1 cellular context compared by ENCODE assay signal in genomic region chr20:32661820-32662528, GRCh38.
TF ChIP-seq lines count a peak whose summit lies in the region.

No MANE protein-coding gene starts in this region.

TF ChIP-seq in HepG2, 621 proteins besides CTCF, POLR2A, EP300 and RAD21 (continued from another document):
- no peak for TF ChIP-seq ZNF576 (CRISPR knock-in tag; IDR thresholded peaks at IDR 0.05)
- TF ChIP-seq ZBTB33 (CRISPR knock-in tag; IDR thresholded peaks at IDR 0.05): peak; percentile 92
- no peak for TF ChIP-seq KDM4B (CRISPR knock-in tag; IDR thresholded peaks at IDR 0.05)
- no peak for TF ChIP-seq RARG (CRISPR knock-in tag; IDR thresholded peaks at IDR 0.05; ENCODE audit: low read depth)
- 0 out of 2 replicates have a peak, but pooled peaks have one; percentile 18 for TF ChIP-seq TAF1 (CRISPR knock-in tag; IDR thresholded peaks at IDR 0.05)
- peak; percentile 56 for TF ChIP-seq STAG1 (CRISPR knock-in tag; IDR thresholded peaks at IDR 0.05)
- TF ChIP-seq LCORL (IDR thresholded peaks at IDR 0.05): no peak
- peak; percentile 17; the same call in 1 of the 2 replicates for TF ChIP-seq LCORL (CRISPR knock-in tag; IDR thresholded peaks at IDR 0.05)
- 0 out of 2 replicates have a peak, but pooled peaks have one; percentile 41 for TF ChIP-seq ZNF280D (CRISPR knock-in tag; IDR thresholded peaks at IDR 0.05)
- TF ChIP-seq ZFX (CRISPR knock-in tag; IDR thresholded peaks at IDR 0.05; ENCODE audit: low read depth): 0 out of 2 replicates have a peak, but pooled peaks have one; percentile 5
- no peak for TF ChIP-seq ZMYM3 (CRISPR knock-in tag; IDR thresholded peaks at IDR 0.05)
- TF ChIP-seq ZBTB4 (CRISPR knock-in tag; IDR thresholded peaks at IDR 0.05; ENCODE audit: borderline replicate concordance): peak; percentile 25; the same call in 1 of the 2 replicates
- TF ChIP-seq ZNF652 (CRISPR knock-in tag; IDR thresholded peaks at IDR 0.05; ENCODE audit: borderline replicate concordance, low read depth): peak; percentile 64; the same call in 1 of the 2 replicates
- no peak for TF ChIP-seq ELF1 (CRISPR knock-in tag; IDR thresholded peaks at IDR 0.05)
- peak; percentile 40; the same call in 1 of the 2 replicates for TF ChIP-seq ZNF687 (CRISPR knock-in tag; IDR thresholded peaks at IDR 0.05)
- TF ChIP-seq NR2F6 (IDR thresholded peaks at IDR 0.05): 0 out of 2 replicates have a peak, but pooled peaks have one; percentile 19
- no peak for TF ChIP-seq NR2F6 (CRISPR knock-in tag; IDR thresholded peaks at IDR 0.05)
- no peak for TF ChIP-seq ZNF275 (CRISPR knock-in tag; IDR thresholded peaks at IDR 0.05; ENCODE audit: borderline replicate concordance)
- 0 out of 2 replicates have a peak, but pooled peaks have one; percentile 15 for TF ChIP-seq ZNF574 (CRISPR knock-in tag; IDR thresholded peaks at IDR 0.05)
- no peak for TF ChIP-seq ZNF790 (CRISPR knock-in tag; IDR thresholded peaks at IDR 0.05; ENCODE audit: borderline replicate concordance)
- 0 out of 2 replicates have a peak, but pooled peaks have one; percentile 19 for TF ChIP-seq SPEN (CRISPR knock-in tag; IDR thresholded peaks at IDR 0.05; ENCODE audit: low read depth)
- TF ChIP-seq BCL3 (CRISPR knock-in tag; IDR thresholded peaks at IDR 0.05): 0 out of 2 replicates have a peak, but pooled peaks have one; percentile 32
- 0 out of 2 replicates have a peak, but pooled peaks have one; percentile 12 for TF ChIP-seq PHF8 (CRISPR knock-in tag; IDR thresholded peaks at IDR 0.05)
- no peak for TF ChIP-seq CBX1 (IDR thresholded peaks at IDR 0.05; ENCODE audit: low read depth)
- no peak for TF ChIP-seq ZNF101 (CRISPR knock-in tag; IDR thresholded peaks at IDR 0.05; ENCODE audit: borderline replicate concordance, low read depth)
- TF ChIP-seq SP140L (CRISPR knock-in tag; IDR thresholded peaks at IDR 0.05; ENCODE audit: borderline replicate concordance): no peak
- TF ChIP-seq HNRNPL (IDR thresholded peaks at IDR 0.05; ENCODE audit: low read depth, low read length): 0 out of 2 replicates have a peak, but pooled peaks have one; percentile 40
- peak; percentile 19; the same call in 1 of the 2 replicates for TF ChIP-seq ZNF263 (CRISPR knock-in tag; IDR thresholded peaks at IDR 0.05)
- TF ChIP-seq FOXC1 (CRISPR knock-in tag; IDR thresholded peaks at IDR 0.05; ENCODE audit: borderline replicate concordance): 0 out of 2 replicates have a peak, but pooled peaks have one; percentile 66
- TF ChIP-seq FOXP1 (IDR thresholded peaks at IDR 0.05): no peak
- 0 out of 2 replicates have a peak, but pooled peaks have one; percentile 8 for TF ChIP-seq FOXP1 (CRISPR knock-in tag; IDR thresholded peaks at IDR 0.05)
- 0 out of 2 replicates have a peak, but pooled peaks have one; percentile 31 for TF ChIP-seq ZNF563 (CRISPR knock-in tag; IDR thresholded peaks at IDR 0.05)
- peak; percentile 50 for TF ChIP-seq ZNF883 (CRISPR knock-in tag; IDR thresholded peaks at IDR 0.05; ENCODE audit: not compliant biosample characterization)
